ENCODE assay signal across 21 cellular contexts in genomic region chr18:79874553-79875530, GRCh38.
"Had no signal": no experiment of that assay in that cellular context is flagged by ENCODE, and none has a peak within 500 bp of the region (broad histone marks: within the 10 kb centered on the region; RNA-seq: fewer than 3 reads in every experiment).

No MANE protein-coding gene starts in this region.

- H3K27ac ChIP-seq: body of pancreas, cardiac muscle cell, thyroid gland, VCaP had no signal

- H3K27me3 ChIP-seq: body of pancreas, cardiac muscle cell, thyroid gland had no signal

- DNase-seq: activated CD8-positive, alpha-beta memory T cell treated with anti-CD3 and anti-CD28 coated beads, Interleukin-2, amount 50 U/mL, for 48 hours; activated gamma-delta T cell; activated naive CD4-positive, alpha-beta T cell treated with anti-CD3 and anti-CD28 coated beads, Interleukin-2, amount 50 U/mL, for 16 hours; activated T-cell treated with anti-CD3 and anti-CD28 coated beads, Interleukin-2, amount 50 U/mL, for 48 hours; body of pancreas; dermis blood vessel endothelial cell; effector memory CD4-positive, alpha-beta T cell; glutamatergic neuron; left colon; naive thymus-derived CD8-positive, alpha-beta T cell; retina; SIG-M5; SK-N-SH; stimulated activated CD4-positive, alpha-beta T cell treated with anti-CD3 and anti-CD28 coated beads, Interleukin-4, amount 100 ng/mL, for 24 hours; stimulated activated naive CD4-positive, alpha-beta T cell treated with Interleukin-2 at 50 U/mL for 16 hours; thyroid gland had no signal

- H3K36me3 Mint-ChIP-seq: mesothelial cell of epicardium; naive thymus-derived CD8-positive, alpha-beta T cell had no signal

- H3K4me1 ChIP-seq: thyroid gland had no signal

- H3K9me3 Mint-ChIP-seq: mesothelial cell of epicardium; naive thymus-derived CD8-positive, alpha-beta T cell; T-helper 2 cell treated with Interferon-gamma antibody and Interleukin-4, amounts not matched to agents 5 μg/mL and 100 μg/mL, for 36 hours had no signal

- H3K9me3 ChIP-seq: body of pancreas, SK-N-SH, thyroid gland had no signal

- H3K4me3 Mint-ChIP-seq: mesothelial cell of epicardium; naive thymus-derived CD8-positive, alpha-beta T cell; T-helper 2 cell treated with Interferon-gamma antibody and Interleukin-4, amounts not matched to agents 5 μg/mL and 100 μg/mL, for 36 hours had no signal

- H3K4me2 ChIP-seq: SK-N-SH had no signal

- H3K4me3 ChIP-seq: body of pancreas, cardiac muscle cell, thyroid gland had no signal

- H3K4me1 Mint-ChIP-seq: naive thymus-derived CD8-positive, alpha-beta T cell had no signal

- ATAC-seq: body of pancreas; left colon; naive thymus-derived CD8-positive, alpha-beta T cell had no signal

- H3K27ac Mint-ChIP-seq: mesothelial cell of epicardium; progenitor cell of endocrine pancreas; T-helper 2 cell treated with Interferon-gamma antibody and Interleukin-4, amounts not matched to agents 5 μg/mL and 100 μg/mL, for 36 hours had no signal

- H3K36me3 ChIP-seq: cardiac muscle cell, thyroid gland had no signal
